Comparison of ENCODE assay signal across 8 cellular contexts in the genomic region with DNA sequence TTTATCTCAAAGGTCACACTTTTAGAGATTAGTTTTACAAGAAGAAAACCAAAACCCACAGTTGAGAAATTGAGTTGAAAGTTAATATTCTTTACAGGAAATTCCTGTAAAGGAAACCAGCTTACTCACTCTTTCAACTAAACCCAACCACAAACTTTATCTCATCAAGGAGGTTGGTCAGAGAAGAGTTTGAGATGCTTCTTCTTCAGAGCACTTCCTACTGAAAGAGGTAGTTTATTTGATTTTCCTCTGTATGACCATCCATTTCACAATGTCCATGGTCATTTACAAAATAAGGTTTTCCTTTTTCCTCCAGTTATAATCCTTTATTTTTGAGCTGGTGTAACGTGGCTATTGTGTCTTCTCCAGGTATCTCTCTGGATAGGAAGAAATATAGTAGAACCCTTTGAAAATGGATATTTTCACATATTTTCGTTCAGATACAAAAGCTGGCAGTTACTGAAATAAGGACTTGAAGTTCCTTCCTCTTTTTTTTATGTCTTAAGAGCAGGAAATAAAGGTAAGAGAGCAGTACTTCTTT. TPM values are rescaled to one million over a fixed set of nuclear protein-coding genes. Genes with fewer than 3 reads are reported as not detected.
A peak's percentile ranks its signal among the peaks of the same experiment; 100 is the strongest.
DNase-seq lines count a peak whose midpoint lies in the region; ATAC-seq lines count a peak whose summit lies in the region.

No MANE protein-coding gene starts in this region.

- peak overlapping the region; percentile 21 for H3K4me3 ChIP-seq in mononuclear cell (ENCODE audit: low read length)
- H3K4me3 ChIP-seq in aorta (ENCODE audit: low read length in 2 of 2): no peak overlapping the region
- H3K4me3 ChIP-seq in MG63: no peak overlapping the region

- H3K9me3 ChIP-seq in mononuclear cell (ENCODE audit: low read depth, low read length) (no peaks in the 10 kb centered on the region), aorta (ENCODE audit: control insufficient read depth, low read length) (no peaks in the 10 kb centered on the region), MG63 (no peaks in the 10 kb centered on the region)

- no peak overlapping the region for H3K27ac ChIP-seq in aorta (ENCODE audit: low read depth in 1 of 2, low read length in 2 of 2)

- H3K4me1 ChIP-seq in mononuclear cell (ENCODE audit: insufficient read depth, low read length): peaks cover 57% of the 10 kb centered on the region
- no peaks in the 10 kb centered on the region for H3K4me1 ChIP-seq in aorta (ENCODE audit: control insufficient read depth in 1 of 2, insufficient read depth in 2 of 2, low read length in 2 of 2)

- intact Hi-C loops in aorta (cut with DNase I): no loop called here

- WGBS in aorta, 2 donors: 69 to 71% methylated on average over 2 of the region's 2 CpGs

- H3K27me3 ChIP-seq in mononuclear cell (ENCODE audit: insufficient read depth, low read length) (no peaks in the 10 kb centered on the region), aorta (ENCODE audit: control insufficient read depth in 1 of 2, insufficient read depth in 2 of 2, low read length in 1 of 2) (no peaks in the 10 kb centered on the region), MG63 (no peaks in the 10 kb centered on the region; the same call in none of the 2 replicates)

- DNase-seq in NOMO-1 treated with dmso at 0.1 percent for 144 hours (lab: John Stamatoyannopoulos, UW; ENCODE audit: unreplicated experiment) (peak; percentile 78), aorta (no peak), MG63 (no peak), amygdala (lab: John Stamatoyannopoulos, UW) (no peak)
- DNase-seq in stimulated activated CD4-positive, alpha-beta T cell treated with anti-CD3 and anti-CD28 coated beads, Interleukin-12 subunit alpha, Interleukin-12 subunit beta, amount 100 ng/mL, for 4 hours: no peak

- ATAC-seq in GM18870 (IDR thresholded peaks at IDR 0.05; ENCODE audit: unreplicated experiment) (peak; percentile 88), HG02852 (IDR thresholded peaks at IDR 0.05; ENCODE audit: unreplicated experiment) (peak; percentile 90), aorta (ENCODE audit: low FRiP score) (no peak)

- H3K36me3 ChIP-seq in aorta (ENCODE audit: control insufficient read depth in 1 of 2, insufficient read depth in 2 of 2, low read length in 1 of 2) (no peaks in the 10 kb centered on the region), MG63 (no peaks in the 10 kb centered on the region)

RNA-seq across cellular contexts. Expression of gene IL18RAP, which starts 4.5 kb away (rescaled TPM):
- total RNA-seq in mononuclear cell: 33.5 TPM
- total RNA-seq in aorta: 1 to 10 TPM; 1.9 to 6.3 TPM
- polyA plus RNA-seq in aorta: under 1 TPM in 1 of 2 donors, not detected in 1; 0.63 TPM
- total RNA-seq in MG63 (2014; rRNA removed; shearing (Covaris generic); ENCODE audit: low replicate concordance): not detected in 2 replicates

RNA-seq across cellular contexts. Expression of gene SLC9A4, which starts 54.5 kb away (rescaled TPM):
- total RNA-seq in mononuclear cell: under 0.01 TPM
- under 1 TPM in 1 of 2 donors, not detected in 1; 0.15 TPM for total RNA-seq in aorta
- not detected for polyA plus RNA-seq in aorta
- total RNA-seq in MG63 (2014; rRNA removed; shearing (Covaris generic); ENCODE audit: low replicate concordance): not detected in 2 replicates
